Comparison of ENCODE assay signal across 13 cellular contexts in genomic region chr13:37806666-37807065, GRCh38.
"Had no signal": no experiment of that assay in that cellular context is flagged by ENCODE, and none has a peak within 500 bp of the region (broad histone marks: within the 10 kb centered on the region; RNA-seq: fewer than 3 reads in every experiment).

No MANE protein-coding gene starts in this region.

- H3K9me3 Mint-ChIP-seq: activated B cell treated with CpG ODN at 0.5 μM for 24 hours; activated CD4-positive, alpha-beta T cell treated with anti-CD3 and anti-CD28 coated beads, Interleukin-2, amount 10 ng/mL, durations not matched to agents 7 days and 5 days had no signal

- H3K9me3 ChIP-seq: neutrophil, thyroid gland, uterus had no signal

- H3K36me3 Mint-ChIP-seq: naive B cell had no signal

- H3K4me3 ChIP-seq: lung, thyroid gland, uterus had no signal

- DNase-seq: activated B cell treated with CpG ODN at 0.5 μM for 24 hours; activated CD4-positive, alpha-beta T cell treated with anti-CD3 and anti-CD28 coated beads, Interleukin-2, amount 10 ng/mL, durations not matched to agents 7 days and 5 days; activated CD8-positive, alpha-beta memory T cell treated with anti-CD3 and anti-CD28 coated beads for 24 hours; activated naive CD4-positive, alpha-beta T cell treated with anti-CD3 and anti-CD28 coated beads for 36 hours; effector memory CD4-positive, alpha-beta T cell; left colon; naive B cell; retina; thyroid gland; uterus had no signal

- H3K27ac Mint-ChIP-seq: activated B cell treated with CpG ODN at 0.5 μM for 24 hours; activated CD4-positive, alpha-beta T cell treated with anti-CD3 and anti-CD28 coated beads, Interleukin-2, amount 10 ng/mL, durations not matched to agents 7 days and 5 days; activated naive CD4-positive, alpha-beta T cell treated with anti-CD3 and anti-CD28 coated beads for 36 hours; naive B cell had no signal

- H3K4me1 ChIP-seq: thyroid gland, uterus had no signal

- H3K36me3 ChIP-seq: neutrophil, thyroid gland, uterus had no signal

- H3K27ac ChIP-seq: neutrophil, thyroid gland, uterus had no signal

- H3K4me3 Mint-ChIP-seq: activated B cell treated with CpG ODN at 0.5 μM for 24 hours; activated CD4-positive, alpha-beta T cell treated with anti-CD3 and anti-CD28 coated beads, Interleukin-2, amount 10 ng/mL, durations not matched to agents 7 days and 5 days; activated naive CD4-positive, alpha-beta T cell treated with anti-CD3 and anti-CD28 coated beads for 36 hours; central memory CD8-positive, alpha-beta T cell; naive B cell had no signal

- ATAC-seq: left colon had no signal

- H3K27me3 ChIP-seq: neutrophil, thyroid gland, uterus had no signal

- H3K27me3 Mint-ChIP-seq: activated B cell treated with CpG ODN at 0.5 μM for 24 hours; activated CD4-positive, alpha-beta T cell treated with anti-CD3 and anti-CD28 coated beads, Interleukin-2, amount 10 ng/mL, durations not matched to agents 7 days and 5 days; central memory CD8-positive, alpha-beta T cell; naive B cell had no signal

- H3K4me1 Mint-ChIP-seq: activated B cell treated with CpG ODN at 0.5 μM for 24 hours; activated CD4-positive, alpha-beta T cell treated with anti-CD3 and anti-CD28 coated beads, Interleukin-2, amount 10 ng/mL, durations not matched to agents 7 days and 5 days; central memory CD8-positive, alpha-beta T cell; naive B cell had no signal
